In genomic region chr6:29976253-29976587, GRCh38 we compare ENCODE assay signal across 8 cellular contexts. TPM values are rescaled to one million over a fixed set of nuclear protein-coding genes. Genes with fewer than 3 reads are reported as not detected.
DNase-seq lines count a peak whose midpoint lies in the region; ATAC-seq and TF ChIP-seq lines count a peak whose summit lies in the region.

No MANE protein-coding gene starts in this region.

- H3K4me3 ChIP-seq in right cardiac atrium (ENCODE audit: low read length) (peak overlapping the region; percentile 44), skeletal muscle satellite cell (ENCODE audit: low read length) (peak overlapping the region; percentile 83)

- H3K27ac Mint-ChIP-seq in H9 = no peak overlapping the region
- H3K27ac Mint-ChIP-seq in activated CD4-positive, alpha-beta memory T cell treated with anti-CD3 and anti-CD28 coated beads, Interleukin-2, amount 10 ng/mL, durations not matched to agents 7 days and 5 days = no peak overlapping the region

- H3K79me2 ChIP-seq in H9 (ENCODE audit: insufficient read depth, low read length) = no peaks in the 10 kb centered on the region

- H3K4me1 Mint-ChIP-seq in H9 = peaks cover 23 to 29% of the 10 kb centered on the region in 2 experiments
- peaks cover 51% of the 10 kb centered on the region for H3K4me1 Mint-ChIP-seq in activated CD4-positive, alpha-beta memory T cell treated with anti-CD3 and anti-CD28 coated beads, Interleukin-2, amount 10 ng/mL, durations not matched to agents 7 days and 5 days

- POLR2A ChIA-PET in activated CD4-positive, alpha-beta memory T cell treated with anti-CD3 and anti-CD28 coated beads, Interleukin-2, amount 10 ng/mL, durations not matched to agents 7 days and 5 days (lab: Charles Lee) = interaction anchor here (2.9 kb wide), 1 partner anchor 11 kb away, joined by 17 read pairs; no protein-coding TSS in a partner anchor

- intact Hi-C loops in right cardiac atrium (cut with DNase I) = loop anchor here in 2 of 4 donors (5.0 kb wide), 1 partner anchor 34 kb away; the partner anchor contains the start of gene HLA-A (in 2 of the 2)

- no CpG with 5 or more reads among the region's 8 CpGs for WGBS in H9 (ENCODE audit: extremely low coverage, insufficient read length, low lambda C conversion rate)
- 27% methylated on average over 8 of the region's 8 CpGs for WGBS in right cardiac atrium

- H3K56ac ChIP-seq in H9 (ENCODE audit: insufficient read length, low read depth, low read length) = no peak overlapping the region

- no peak overlapping the region for H2BK20ac ChIP-seq in H9 (ENCODE audit: low read depth, low read length, poor library complexity, severe bottlenecking)

- H3K9me3 ChIP-seq in H9 (ENCODE audit: control insufficient read depth, low read depth, low read length) = no peaks in the 10 kb centered on the region
- H3K9me3 ChIP-seq in right cardiac atrium (ENCODE audit: control insufficient read depth, low read length) = no peaks in the 10 kb centered on the region
- H3K9me3 ChIP-seq in skeletal muscle satellite cell (replicated peaks; ENCODE audit: low read length) = no peaks in the 10 kb centered on the region

- DNase-seq in H9 = no peak
- no peak for DNase-seq in activated CD4-positive, alpha-beta memory T cell treated with anti-CD3 and anti-CD28 coated beads, Interleukin-2, amount 10 ng/mL, durations not matched to agents 7 days and 5 days
- no peak for DNase-seq in right cardiac atrium
- no peak for DNase-seq in DMS 273 treated with DMSO at 0.1 percent for 48 hours (lab: John Stamatoyannopoulos, UW)

- CTCF ChIA-PET in activated CD4-positive, alpha-beta memory T cell treated with anti-CD3 and anti-CD28 coated beads, Interleukin-2, amount 10 ng/mL, durations not matched to agents 7 days and 5 days (lab: Charles Lee) = interaction anchor here (1.2 to 2.2 kb wide), 3 partner anchors 11 to 128 kb away, joined by 4 to 8 read pairs (median 4); no protein-coding TSS in a partner anchor

- no peaks in the 10 kb centered on the region for H3K36me3 ChIP-seq in skeletal muscle satellite cell (ENCODE audit: insufficient read depth, low read length)

- no peak overlapping the region for H3T11ph ChIP-seq in H9 (ENCODE audit: low read length)

- no peaks in the 10 kb centered on the region; a peak in 1 of 7 replicates for H3K36me3 Mint-ChIP-seq in H9 (ENCODE audit: insufficient read depth in 1 of 3, low read depth in 3 of 3)
- H3K36me3 Mint-ChIP-seq in activated CD4-positive, alpha-beta memory T cell treated with anti-CD3 and anti-CD28 coated beads, Interleukin-2, amount 10 ng/mL, durations not matched to agents 7 days and 5 days (ENCODE audit: low read depth) = no peaks in the 10 kb centered on the region

- H2AFZ ChIP-seq in H9 (ENCODE audit: low read length) = no peak overlapping the region

- TF ChIP-seq CTCF in H9 (conservative IDR thresholded peaks at IDR 0.05) = no peak

- H3K9me3 Mint-ChIP-seq in H9 = peaks cover 0 to 7% of the 10 kb centered on the region in 2 experiments; a peak in 2 of 5 replicates
- no peaks in the 10 kb centered on the region for H3K9me3 Mint-ChIP-seq in activated CD4-positive, alpha-beta memory T cell treated with anti-CD3 and anti-CD28 coated beads, Interleukin-2, amount 10 ng/mL, durations not matched to agents 7 days and 5 days

- H2BK12ac ChIP-seq in H9 (ENCODE audit: insufficient read length, low read depth, low read length) = no peak overlapping the region

- no peak overlapping the region for H3K4ac ChIP-seq in H9 (ENCODE audit: low read depth, low read length)

- no peak overlapping the region for H2BK5ac ChIP-seq in H9 (ENCODE audit: insufficient read length, low read length)

- H3K27me3 Mint-ChIP-seq in H9 (ENCODE audit: low read depth) = peaks cover 85% of the 10 kb centered on the region
- peaks cover 65% of the 10 kb centered on the region for H3K27me3 Mint-ChIP-seq in activated CD4-positive, alpha-beta memory T cell treated with anti-CD3 and anti-CD28 coated beads, Interleukin-2, amount 10 ng/mL, durations not matched to agents 7 days and 5 days

- no peak overlapping the region for H3K14ac ChIP-seq in H9 (ENCODE audit: insufficient read depth, low read length)

- H4K5ac ChIP-seq in H9 (ENCODE audit: insufficient read length, low read depth, low read length) = no peak overlapping the region

- H2BK15ac ChIP-seq in H9 (ENCODE audit: low read depth, low read length) = no peak overlapping the region

- ATAC-seq in right cardiac atrium (no peak), HG02970 (IDR thresholded peaks at IDR 0.05; ENCODE audit: low FRiP score, unreplicated experiment) (no peak), GM18868 (IDR thresholded peaks at IDR 0.05; ENCODE audit: unreplicated experiment) (no peak), HG02884 (IDR thresholded peaks at IDR 0.05; ENCODE audit: unreplicated experiment) (no peak)

- H3K79me1 ChIP-seq in H9 (ENCODE audit: insufficient read depth, low read depth, low read length, poor library complexity, severe bottlenecking) = no peaks in the 10 kb centered on the region

- H2AK5ac ChIP-seq in H9 (ENCODE audit: insufficient read length, low read length) = no peak overlapping the region

- peaks cover 3% of the 10 kb centered on the region; the same call in 1 of the 2 replicates for H3K4me1 ChIP-seq in H9 (ENCODE audit: insufficient read depth, low read length)
- H3K4me1 ChIP-seq in right cardiac atrium (ENCODE audit: control insufficient read depth, insufficient read depth, low read length) = peaks cover 4% of the 10 kb centered on the region
- peaks cover 8% of the 10 kb centered on the region for H3K4me1 ChIP-seq in skeletal muscle satellite cell (ENCODE audit: control insufficient read depth, insufficient read depth, low read length)

- peaks cover 33% of the 10 kb centered on the region for H3K27me3 ChIP-seq in H9 (ENCODE audit: insufficient read depth, low read length)
- H3K27me3 ChIP-seq in right cardiac atrium (ENCODE audit: control insufficient read depth, insufficient read depth) = no peaks in the 10 kb centered on the region
- peaks cover 42% of the 10 kb centered on the region for H3K27me3 ChIP-seq in skeletal muscle satellite cell (ENCODE audit: control insufficient read depth, insufficient read depth, low read length)

- H3K27ac ChIP-seq in H9 (ENCODE audit: insufficient read length, low read depth, low read length) = no peak overlapping the region
- H3K27ac ChIP-seq in right cardiac atrium (ENCODE audit: low read length) = peak overlapping the region; percentile 90

- peak overlapping the region; percentile 88 for H3K4me2 ChIP-seq in H9 (ENCODE audit: insufficient read depth, insufficient read length, low read length)
- H3K4me2 ChIP-seq in skeletal muscle satellite cell (ENCODE audit: low read length) = peak overlapping the region; percentile 100

- peak overlapping the region; percentile 65 to 83 for H3K4me3 Mint-ChIP-seq in H9
- H3K4me3 Mint-ChIP-seq in activated CD4-positive, alpha-beta memory T cell treated with anti-CD3 and anti-CD28 coated beads, Interleukin-2, amount 10 ng/mL, durations not matched to agents 7 days and 5 days = peak overlapping the region; percentile 75

- no peak overlapping the region for H4K8ac ChIP-seq in H9 (replicated peaks; ENCODE audit: insufficient read length, low read depth, low read length)

- H3K9ac ChIP-seq in H9 (ENCODE audit: extremely low read depth, insufficient read length, low read length) (no peak overlapping the region), skeletal muscle satellite cell (ENCODE audit: low read depth, low read length) (peak overlapping the region; percentile 79)

- H4K91ac ChIP-seq in H9 (ENCODE audit: insufficient read length, low read depth, low read length) = no peak overlapping the region

- no peaks in the 10 kb centered on the region for H4K20me1 ChIP-seq in H9 (ENCODE audit: control insufficient read depth, insufficient read depth, insufficient read length)

- H3K18ac ChIP-seq in H9 (ENCODE audit: insufficient read length, low read depth, low read length) = no peak overlapping the region

- no peak overlapping the region for H2BK120ac ChIP-seq in H9 (ENCODE audit: low read depth, low read length, poor library complexity, severe bottlenecking)

- H3K23me2 ChIP-seq in H9 (ENCODE audit: insufficient read length, low read depth, low read length, poor library complexity, severe bottlenecking) = peaks cover 14% of the 10 kb centered on the region

- H3K23ac ChIP-seq in H9 (ENCODE audit: insufficient read length, low read depth, low read length) = no peak overlapping the region

RNA-seq across cellular contexts. Expression of gene HLA-A, which starts 33.9 kb away (rescaled TPM):
- total RNA-seq in H9 (2021) = 248 and 252 TPM in 2 replicates
- 1,000 to 10,000 TPM; 2,531 to 2,553 TPM for total RNA-seq in activated CD4-positive, alpha-beta memory T cell treated with anti-CD3 and anti-CD28 coated beads, Interleukin-2, amount 10 ng/mL, durations not matched to agents 7 days and 5 days
- 100 to 1,000 TPM; 215 to 449 (median 319) TPM for total RNA-seq in right cardiac atrium
- 287 TPM for polyA plus RNA-seq in right cardiac atrium
- 107 and 183 TPM in 2 replicates for total RNA-seq in skeletal muscle satellite cell (2012; rRNA removed)

Comparison
In these comparisons a context has a peak if more than half of its experiments do, and no peak if none do; other contexts are left out.
1. RNA of gene HLA-A, which starts 33.9 kb away (total RNA-seq): 2,531 to 2,553 TPM in activated CD4-positive, alpha-beta memory T cell treated with anti-CD3 and anti-CD28 coated beads, Interleukin-2, amount 10 ng/mL, durations not matched to agents 7 days and 5 days; 215 to 449 TPM in right cardiac atrium and 248 to 252 TPM in H9; every median in the first group is over 4 times any median in the second.